ENCODE assay signal across 8 cellular contexts in the genomic region with DNA sequence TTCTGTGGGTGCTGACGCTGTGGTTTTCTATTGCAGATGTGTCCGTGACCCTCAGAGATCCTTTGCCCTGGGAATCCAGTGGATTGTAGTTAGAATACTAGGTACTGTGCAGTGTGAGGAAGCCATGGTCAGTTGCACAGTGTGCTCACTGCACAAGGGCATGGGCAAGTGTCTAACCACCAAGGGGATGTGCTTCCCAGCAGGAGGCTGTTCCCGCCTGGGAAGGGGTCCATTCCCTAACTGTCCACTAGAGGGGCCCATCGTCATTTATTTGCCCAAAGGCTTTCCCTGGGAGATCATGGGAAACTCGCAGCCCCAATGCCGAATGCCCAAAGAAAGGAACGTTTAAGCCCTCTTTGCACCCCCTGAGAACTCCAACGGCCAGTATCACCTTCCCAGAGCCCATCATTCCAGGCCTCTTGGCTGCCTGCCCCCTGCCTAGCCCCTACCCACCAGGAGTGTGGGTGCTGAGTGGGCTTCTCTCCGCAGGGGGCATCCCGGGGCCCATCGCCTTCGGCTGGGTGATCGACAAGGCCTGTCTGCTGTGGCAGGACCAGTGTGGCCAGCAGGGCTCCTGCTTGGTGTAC. TPM values are rescaled to one million over a fixed set of nuclear protein-coding genes. Genes with fewer than 3 reads are reported as not detected.
DNase-seq lines count a peak whose midpoint lies in the region; ATAC-seq and TF ChIP-seq lines count a peak whose summit lies in the region.

No MANE protein-coding gene starts in this region.

- 56% methylated on average over 13 of the region's 13 CpGs for WGBS in SK-N-SH (ENCODE audit: low lambda C conversion rate)

- H2AFZ ChIP-seq in SK-N-SH (ENCODE audit: low read depth): 0 out of 2 replicates have a peak overlapping the region, but pooled peaks have one; percentile 32

- DNase-seq in NCI-H510A treated with DMSO at 0.1 percent for 48 hours (lab: John Stamatoyannopoulos, UW): peak; percentile 30
- DNase-seq in NCI-H510A (lab: John Stamatoyannopoulos, UW): no peak
- DNase-seq in MV-4-11 (lab: John Stamatoyannopoulos, UW): peak; percentile 38
- peak; percentile 96 for DNase-seq in SK-N-SH
- DNase-seq in cardiac fibroblast (ENCODE audit: low read depth in 2 of 2): peak; percentile 80 to 86
- DNase-seq in inferior parietal cortex (ENCODE audit: extremely low spot score): peak; percentile 87
- DNase-seq in stimulated activated CD4-positive, alpha-beta T cell treated with anti-CD3 and anti-CD28 coated beads, Interleukin-4, amount 100 ng/mL, for 1 hour: peak; percentile 26

- peak; percentile 86 for TF ChIP-seq CTCF in SK-N-SH (IDR thresholded peaks at IDR 0.05)
- TF ChIP-seq CTCF in cardiac fibroblast (IDR thresholded peaks at IDR 0.05; ENCODE audit: low read depth, low read length): peak; percentile 87

- H3K9me2 ChIP-seq in SK-N-SH: no peaks in the 10 kb centered on the region

- POLR2A ChIA-PET in SK-N-SH (lab: Yijun Ruan, JAX): no interaction called here

- no peaks in the 10 kb centered on the region for H4K20me1 ChIP-seq in SK-N-SH (ENCODE audit: insufficient read depth)

- H3K27ac ChIP-seq in SK-N-SH (ENCODE audit: low read depth in 2 of 2, low read length in 1 of 2): no peak overlapping the region

- no peak overlapping the region for H3K4me2 ChIP-seq in SK-N-SH

- no peaks in the 10 kb centered on the region for H3K79me2 ChIP-seq in SK-N-SH (ENCODE audit: insufficient read depth)

- H3F3A ChIP-seq in SK-N-SH (replicated peaks; ENCODE audit: insufficient read depth): no peaks in the 10 kb centered on the region

- H3K9me3 ChIP-seq in SK-N-SH: no peaks in the 10 kb centered on the region

- peak; percentile 96 for TF ChIP-seq RAD21 in SK-N-SH (IDR thresholded peaks at IDR 0.05; ENCODE audit: low read length)

- H3K4me3 ChIP-seq in SK-N-SH (ENCODE audit: low read depth in 2 of 2, low read length in 1 of 2): no peak overlapping the region
- H3K4me3 ChIP-seq in cardiac fibroblast (replicated peaks in 1 of 2; ENCODE audit: low read depth in 2 of 2, low read length in 2 of 2): no peak overlapping the region

- no peaks in the 10 kb centered on the region for H3K27me3 ChIP-seq in SK-N-SH (ENCODE audit: insufficient read depth)

- no peaks in the 10 kb centered on the region; a peak in 1 of 4 replicates for H3K4me1 ChIP-seq in SK-N-SH (ENCODE audit: control insufficient read depth in 1 of 2, insufficient read depth in 2 of 2, low read depth in 1 of 2, low read length in 1 of 2)

- no peak for ATAC-seq in GM18867 (IDR thresholded peaks at IDR 0.05; ENCODE audit: unreplicated experiment)

- H3K36me3 ChIP-seq in SK-N-SH (replicated peaks in 1 of 2; ENCODE audit: control insufficient read depth in 1 of 2, insufficient read depth in 2 of 2, low read length in 1 of 2): no peaks in the 10 kb centered on the region

- no peak for TF ChIP-seq EP300 in SK-N-SH (IDR thresholded peaks at IDR 0.05; ENCODE audit: borderline replicate concordance in 1 of 2, low read depth in 1 of 2, low read length in 1 of 2)

- H3K9ac ChIP-seq in SK-N-SH: no peak overlapping the region

- CTCF ChIA-PET in SK-N-SH (lab: Yijun Ruan, JAX): interaction anchor here (0.9 to 9.1 kb wide), 11 partner anchors 9 to 169 kb away, joined by 3 to 162 read pairs (median 5); no protein-coding TSS in a partner anchor

TF ChIP-seq in SK-N-SH, 30 proteins besides CTCF, POLR2A, EP300 and RAD21:
- TF ChIP-seq NRF1 (IDR thresholded peaks at IDR 0.05; ENCODE audit: low read depth, low read length) (0 out of 2 replicates have a peak, but pooled peaks have one; percentile 16), MAX (IDR thresholded peaks at IDR 0.05; ENCODE audit: low read depth) (no peak), SMC3 (IDR thresholded peaks at IDR 0.05; ENCODE audit: low read depth, low read length) (peak; percentile 96)

RNA-seq across cellular contexts. Expression of gene SLCO4A1, which starts 26.2 kb away (rescaled TPM):
- 0.33 and 0.36 TPM in 2 replicates for polyA plus RNA-seq in SK-N-SH (2012; rRNA removed)
- 0.19 and 0.42 TPM in 2 replicates for polyA plus RNA-seq in SK-N-SH (2012; cell fraction: cytosol; rRNA removed)
- polyA plus RNA-seq in SK-N-SH (2012; cell fraction: nucleus; rRNA removed): 0.55 and 0.91 TPM in 2 replicates

RNA-seq across cellular contexts. Expression of gene NTSR1, which starts 40.1 kb away (rescaled TPM):
- 3.1 and 8.2 TPM in 2 replicates for polyA plus RNA-seq in SK-N-SH (2012; rRNA removed)
- polyA plus RNA-seq in SK-N-SH (2012; cell fraction: cytosol; rRNA removed): 2.1 and 4.3 TPM in 2 replicates
- polyA plus RNA-seq in SK-N-SH (2012; cell fraction: nucleus; rRNA removed): 6.4 and 11.3 TPM in 2 replicates
